21 cellular contexts compared by ENCODE assay signal in genomic region chr9:99079542-99079941, GRCh38.
"Had no signal": no experiment of that assay in that cellular context is flagged by ENCODE, and none has a peak within 500 bp of the region (broad histone marks: within the 10 kb centered on the region; RNA-seq: fewer than 3 reads in every experiment).

No MANE protein-coding gene starts in this region.

- H3K36me3 Mint-ChIP-seq: naive B cell had no signal

- H3K4me3 Mint-ChIP-seq: naive B cell had no signal

- H3K9me3 Mint-ChIP-seq: naive B cell had no signal

- H3K4me1 ChIP-seq: colonic mucosa had no signal

- DNase-seq: colonic mucosa; effector CD4-positive, alpha-beta T cell; glutamatergic neuron; left cardiac atrium; left ventricle myocardium inferior; lower lobe of right lung; mesendoderm; naive B cell; small intestine; stimulated activated CD4-positive, alpha-beta T cell treated with anti-CD3 and anti-CD28 coated beads, Interleukin-12 subunit alpha, Interleukin-12 subunit beta, amount 100 ng/mL, for 4 hours; stimulated activated CD4-positive, alpha-beta T cell treated with anti-CD3 and anti-CD28 coated beads, Interleukin-2, amount 100 ng/mL, for 48 hours; stimulated activated naive CD8-positive, alpha-beta T cell treated with anti-CD3 and anti-CD28 coated beads, Interleukin-15, Interleukin-2, amounts not matched to agents 100 U/mL and 50 U/mL, for 24 hours; tibial artery; upper lobe of right lung had no signal

- H3K27ac ChIP-seq: colonic mucosa, epithelial cell of prostate, esophagus muscularis mucosa, gastroesophageal sphincter, left ventricle myocardium inferior, lower lobe of right lung, neutrophil, right atrium auricular region, suprapubic skin, tibial artery, upper lobe of right lung, vagina had no signal

- H3K4me3 ChIP-seq: colonic mucosa, esophagus muscularis mucosa, gastroesophageal sphincter, left ventricle myocardium inferior, lower lobe of right lung, right atrium auricular region, suprapubic skin, tibial artery, upper lobe of right lung, vagina had no signal

- ATAC-seq: gastroesophageal sphincter; left cardiac atrium; lower lobe of right lung; stimulated activated naive CD8-positive, alpha-beta T cell treated with anti-CD3 and anti-CD28 coated beads, Interleukin-15, Interleukin-2, amounts not matched to agents 100 U/mL and 50 U/mL, for 24 hours; upper lobe of right lung had no signal

- H3K36me3 ChIP-seq: colonic mucosa, esophagus muscularis mucosa, gastroesophageal sphincter, left ventricle myocardium inferior, lower lobe of right lung, neutrophil, right atrium auricular region, suprapubic skin, tibial artery, upper lobe of right lung, vagina had no signal

- H3K9me3 ChIP-seq: colonic mucosa, esophagus muscularis mucosa, gastroesophageal sphincter, left ventricle myocardium inferior, lower lobe of right lung, neutrophil, right atrium auricular region, suprapubic skin, tibial artery, upper lobe of right lung, vagina had no signal

- H3K27me3 ChIP-seq: colonic mucosa, esophagus muscularis mucosa, right atrium auricular region, suprapubic skin, tibial artery, upper lobe of right lung, vagina had no signal

- H3K27ac Mint-ChIP-seq: naive B cell had no signal
